9 cellular contexts compared by ENCODE assay signal in genomic region chr3:13185737-13186136, GRCh38.
"Had no signal": no experiment of that assay in that cellular context is flagged by ENCODE, and none has a peak within 500 bp of the region (broad histone marks: within the 10 kb centered on the region; RNA-seq: fewer than 3 reads in every experiment).

No MANE protein-coding gene starts in this region.

- H3K36me3 ChIP-seq: HAP-1 had no signal

- H3K4me1 ChIP-seq: HAP-1 had no signal

- DNase-seq: KG1 had no signal

- FAIRE-seq: H1, H54, HepG2, K562 had no signal

- ATAC-seq: GM23338, HCT116, HepG2, K562 had no signal

- H3K4me3 ChIP-seq: GM23338, HAP-1, K562 had no signal

- H3K9me3 ChIP-seq: HAP-1 had no signal

- H3K27ac ChIP-seq: HL-60 had no signal
